Comparison of ENCODE assay signal across 8 cellular contexts in the genomic region with DNA sequence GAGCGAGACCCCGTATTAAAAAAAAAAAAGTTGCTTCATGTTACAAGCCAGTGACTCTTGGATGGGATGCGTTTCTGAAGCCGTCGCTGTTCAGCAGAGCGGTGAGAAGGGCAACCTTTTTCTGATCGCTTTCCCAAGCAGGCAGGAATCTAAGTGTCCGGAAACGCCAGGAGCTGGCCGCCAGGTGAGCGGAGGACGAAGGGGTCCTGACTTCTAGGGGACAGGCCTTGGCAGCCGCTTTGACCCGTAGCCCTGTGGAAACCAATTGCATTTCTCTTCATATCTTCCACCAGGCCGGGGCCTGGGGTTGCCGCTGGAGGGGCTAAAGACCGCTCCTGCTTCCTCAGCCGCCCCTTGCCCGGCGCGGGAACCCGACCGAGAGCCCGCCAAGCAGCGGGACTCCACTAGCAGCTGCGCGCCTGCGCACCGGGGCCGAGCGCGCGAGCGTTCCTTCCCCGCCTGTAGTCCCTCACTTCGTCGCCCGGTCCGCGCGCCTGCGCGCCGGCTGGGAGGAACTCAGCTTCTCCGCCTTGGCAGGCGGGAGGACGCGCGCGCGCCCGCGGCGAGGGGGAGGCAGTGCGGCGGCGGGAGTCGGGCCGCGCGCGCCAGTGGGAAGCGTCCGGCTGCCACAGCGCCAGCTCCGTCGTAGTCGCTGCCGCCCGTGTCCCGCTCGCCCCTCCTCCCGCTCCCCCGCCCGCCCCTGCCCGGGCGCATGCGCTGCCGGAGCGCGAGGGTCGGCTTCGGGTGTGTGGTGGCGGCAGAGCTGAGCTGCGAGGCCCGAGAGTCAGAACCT. TPM values are rescaled to one million over a fixed set of nuclear protein-coding genes. Genes with fewer than 3 reads are reported as not detected.
DNase-seq lines count a peak whose midpoint lies in the region; ATAC-seq and TF ChIP-seq lines count a peak whose summit lies in the region.

A gene with protein sequence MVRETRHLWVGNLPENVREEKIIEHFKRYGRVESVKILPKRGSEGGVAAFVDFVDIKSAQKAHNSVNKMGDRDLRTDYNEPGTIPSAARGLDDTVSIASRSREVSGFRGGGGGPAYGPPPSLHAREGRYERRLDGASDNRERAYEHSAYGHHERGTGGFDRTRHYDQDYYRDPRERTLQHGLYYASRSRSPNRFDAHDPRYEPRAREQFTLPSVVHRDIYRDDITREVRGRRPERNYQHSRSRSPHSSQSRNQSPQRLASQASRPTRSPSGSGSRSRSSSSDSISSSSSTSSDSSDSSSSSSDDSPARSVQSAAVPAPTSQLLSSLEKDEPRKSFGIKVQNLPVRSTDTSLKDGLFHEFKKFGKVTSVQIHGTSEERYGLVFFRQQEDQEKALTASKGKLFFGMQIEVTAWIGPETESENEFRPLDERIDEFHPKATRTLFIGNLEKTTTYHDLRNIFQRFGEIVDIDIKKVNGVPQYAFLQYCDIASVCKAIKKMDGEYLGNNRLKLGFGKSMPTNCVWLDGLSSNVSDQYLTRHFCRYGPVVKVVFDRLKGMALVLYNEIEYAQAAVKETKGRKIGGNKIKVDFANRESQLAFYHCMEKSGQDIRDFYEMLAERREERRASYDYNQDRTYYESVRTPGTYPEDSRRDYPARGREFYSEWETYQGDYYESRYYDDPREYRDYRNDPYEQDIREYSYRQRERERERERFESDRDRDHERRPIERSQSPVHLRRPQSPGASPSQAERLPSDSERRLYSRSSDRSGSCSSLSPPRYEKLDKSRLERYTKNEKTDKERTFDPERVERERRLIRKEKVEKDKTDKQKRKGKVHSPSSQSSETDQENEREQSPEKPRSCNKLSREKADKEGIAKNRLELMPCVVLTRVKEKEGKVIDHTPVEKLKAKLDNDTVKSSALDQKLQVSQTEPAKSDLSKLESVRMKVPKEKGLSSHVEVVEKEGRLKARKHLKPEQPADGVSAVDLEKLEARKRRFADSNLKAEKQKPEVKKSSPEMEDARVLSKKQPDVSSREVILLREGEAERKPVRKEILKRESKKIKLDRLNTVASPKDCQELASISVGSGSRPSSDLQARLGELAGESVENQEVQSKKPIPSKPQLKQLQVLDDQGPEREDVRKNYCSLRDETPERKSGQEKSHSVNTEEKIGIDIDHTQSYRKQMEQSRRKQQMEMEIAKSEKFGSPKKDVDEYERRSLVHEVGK (N-terminal part only) (plus strand): TSS at position 608 of the 793 bp plus-strand sequence. CDS start 361 bp downstream, outside the sequence.

- peaks cover 14% of the 10 kb centered on the region for H3K36me3 Mint-ChIP-seq in activated B cell treated with CpG ODN at 0.5 μM for 24 hours (ENCODE audit: low read depth)
- H3K36me3 Mint-ChIP-seq in immature natural killer cell: no peaks in the 10 kb centered on the region

- TF ChIP-seq CTCF in AG04450 (IDR thresholded peaks at IDR 0.05; ENCODE audit: low read depth, low read length) (no peak), activated B cell treated with CpG ODN at 0.5 μM for 24 hours (IDR thresholded peaks at IDR 0.05) (no peak), cardiac fibroblast (IDR thresholded peaks at IDR 0.05; ENCODE audit: low read depth, low read length) (peak; percentile 11)

- ATAC-seq in GM19023 (IDR thresholded peaks at IDR 0.05; ENCODE audit: unreplicated experiment) (peak; percentile 58), HG03196 (IDR thresholded peaks at IDR 0.05; ENCODE audit: unreplicated experiment) (peak; percentile 59), activated B cell treated with CpG ODN at 0.5 μM for 24 hours (ENCODE audit: low read depth) (peak; percentile 74)

- H3K4me3 Mint-ChIP-seq in activated B cell treated with CpG ODN at 0.5 μM for 24 hours (peak within 1 kb of the TSS; percentile 99), immature natural killer cell (peak within 1 kb of the TSS; percentile 92 to 99 (median 97))

- peaks cover 62% of the 10 kb centered on the region for H3K4me1 Mint-ChIP-seq in activated B cell treated with CpG ODN at 0.5 μM for 24 hours
- H3K4me1 Mint-ChIP-seq in immature natural killer cell: peaks cover 44 to 55% of the 10 kb centered on the region in 2 donors

- peak; percentile 89 for DNase-seq in AG04450 (ENCODE audit: low read depth, low spot score)
- peak; percentile 99 for DNase-seq in NCI-H345 (lab: John Stamatoyannopoulos, UW)
- peak; percentile 99 for DNase-seq in activated B cell treated with CpG ODN at 0.5 μM for 24 hours
- peak; percentile 94 to 98 for DNase-seq in cardiac fibroblast (ENCODE audit: low read depth in 2 of 2)
- DNase-seq in immature natural killer cell: peak; percentile 98 to 99 (median 99)
- DNase-seq in smooth muscle cell of the brain vasculature (ENCODE audit: low read depth, low spot score): peak; percentile 94

- POLR2A ChIA-PET in AG04450 (lab: Yijun Ruan, JAX) (interaction anchor here (0.9 to 4.9 kb wide), 7 partner anchors 10 to 128 kb away, joined by 3 to 59 read pairs (median 6); no protein-coding TSS in a partner anchor), activated B cell treated with CpG ODN at 0.5 μM for 24 hours (lab: Charles Lee) (interaction anchor here (0.6 to 9.8 kb wide), 23 partner anchors 9 to 767 kb away, joined by 3 to 231 read pairs (median 6); a partner anchor contains a TSS)

- CTCF ChIA-PET in AG04450 (lab: Charles Lee): interaction anchor here (0.6 to 1.8 kb wide), 4 partner anchors 32 to 160 kb away, joined by 3 to 7 read pairs (median 3); no protein-coding TSS in a partner anchor
- CTCF ChIA-PET in activated B cell treated with CpG ODN at 0.5 μM for 24 hours (lab: Charles Lee): interaction anchor here (0.9 to 2.0 kb wide), 4 partner anchors 9 to 56 kb away, joined by 3 to 11 read pairs (median 4); no protein-coding TSS in a partner anchor

- H3K9me3 ChIP-seq in AG04450 (ENCODE audit: control insufficient read depth, insufficient read depth, low read length): no peaks in the 10 kb centered on the region

- H3K27me3 ChIP-seq in AG04450 (ENCODE audit: control insufficient read depth, insufficient read depth, low read length): no peaks in the 10 kb centered on the region

- H3K4me3 ChIP-seq in AG04450 (ENCODE audit: low read depth, low read length) (peak within 1 kb of the TSS; percentile 87), cardiac fibroblast (replicated peaks in 1 of 2; ENCODE audit: low read depth in 2 of 2, low read length in 2 of 2) (peak within 1 kb of the TSS; percentile 89 to 92)

- H3K27ac ChIP-seq in AG04450 (ENCODE audit: low read depth, low read length): peak within 1 kb of the TSS; percentile 75

- no peaks in the 10 kb centered on the region for H3K9me3 Mint-ChIP-seq in activated B cell treated with CpG ODN at 0.5 μM for 24 hours
- no peaks in the 10 kb centered on the region for H3K9me3 Mint-ChIP-seq in immature natural killer cell

- no peaks in the 10 kb centered on the region for H3K27me3 Mint-ChIP-seq in activated B cell treated with CpG ODN at 0.5 μM for 24 hours
- H3K27me3 Mint-ChIP-seq in immature natural killer cell (ENCODE audit: low read depth in 3 of 3): peaks cover 3 to 13% (median 9%) of the 10 kb centered on the region in 3 donors

- peak within 1 kb of the TSS; percentile 98 for H3K27ac Mint-ChIP-seq in activated B cell treated with CpG ODN at 0.5 μM for 24 hours
- peak within 1 kb of the TSS; percentile 93 to 98 (median 97) for H3K27ac Mint-ChIP-seq in immature natural killer cell

- intact Hi-C loops in activated B cell treated with CpG ODN at 0.5 μM for 24 hours (cut with micrococcal nuclease): loop anchor here (1.0 kb wide), 4 partner anchors 12 to 129 kb away; a partner anchor contains a TSS

RNA-seq across cellular contexts. Expression of the gene that starts here (rescaled TPM):
- 5.2 and 5.4 TPM in 2 replicates for polyA plus RNA-seq in AG04450 (2011; rRNA removed)
- 17.3 and 20.5 TPM in 2 replicates for polyA minus RNA-seq in AG04450 (2011; rRNA and poly(A)+ RNA removed)
- 116 and 123 TPM in 2 replicates for total RNA-seq in activated B cell treated with CpG ODN at 0.5 μM for 24 hours
- 10 to 100 TPM in 1 of 3 donors, 1 to 10 TPM in 2; 1.2 to 46.0 (median 6.0) TPM for polyA plus RNA-seq in immature natural killer cell

Comparison
In these comparisons a context has a peak if more than half of its experiments do, and no peak if none do; other contexts are left out.
1. Peak in every context shown above with its lines: DNase-seq, ATAC-seq, H3K4me3 ChIP-seq and H3K27ac ChIP-seq.